In genomic region chr14:106001279-106001678, GRCh38 we compare ENCODE assay signal across 8 cellular contexts.
DNase-seq lines count a peak whose midpoint lies in the region; TF ChIP-seq lines count a peak whose summit lies in the region.
"Not testable (repeated sequence)": the region's sequence is repeated elsewhere in the genome, so short reads cannot be mapped to it uniquely, and the experiment has no call there.

No MANE protein-coding gene starts in this region.

- peaks cover 46% of the 10 kb centered on the region for H3K4me1 Mint-ChIP-seq in T-helper 1 cell treated with Interleukin-12 subunit alpha and Interleukin-12 subunit beta and Interleukin-4 antibody, amounts not matched to agents 30 μg/mL and 1 μg/mL, for 36 hours (ENCODE audit: low read depth)
- H3K4me1 Mint-ChIP-seq in activated CD4-positive, alpha-beta memory T cell treated with anti-CD3 and anti-CD28 coated beads, Interleukin-2, amount 10 ng/mL, durations not matched to agents 7 days and 5 days: peaks cover 61% of the 10 kb centered on the region
- H3K4me1 Mint-ChIP-seq in activated naive CD4-positive, alpha-beta T cell treated with anti-CD3 and anti-CD28 coated beads, Interleukin-2, amount 50 U/mL, for 24 hours: peaks cover 58% of the 10 kb centered on the region
- H3K4me1 Mint-ChIP-seq in immature natural killer cell: peaks cover 49 to 61% of the 10 kb centered on the region in 2 donors

- TF ChIP-seq CTCF in BE2C (IDR thresholded peaks at IDR 0.05; ENCODE audit: low read depth, low read length) (peak; percentile 30), GM12875 (IDR thresholded peaks at IDR 0.05; ENCODE audit: borderline replicate concordance, insufficient read depth, low read depth, low read length) (peak; percentile 33; the same call in 1 of the 2 replicates), HFF-Myc (IDR thresholded peaks at IDR 0.05; ENCODE audit: low read depth, low read length, missing control alignments) (peak; percentile 14), osteoblast (IDR thresholded peaks at IDR 0.05; ENCODE audit: extremely low read depth, low read depth, low read length) (peak; percentile 22)

- CTCF ChIA-PET in activated CD4-positive, alpha-beta memory T cell treated with anti-CD3 and anti-CD28 coated beads, Interleukin-2, amount 10 ng/mL, durations not matched to agents 7 days and 5 days (lab: Charles Lee): interaction anchor here (0.6 to 1.8 kb wide), 15 partner anchors 9 to 764 kb away, joined by 3 to 13 read pairs (median 4); no protein-coding TSS in a partner anchor

- H3K9me3 ChIP-seq in BE2C; osteoblast (ENCODE audit: low read depth, low read length): not testable (repeated sequence)

- peak overlapping the region; percentile 74 for H3K27ac Mint-ChIP-seq in T-helper 1 cell treated with Interleukin-12 subunit alpha and Interleukin-12 subunit beta and Interleukin-4 antibody, amounts not matched to agents 30 μg/mL and 1 μg/mL, for 36 hours
- peak overlapping the region; percentile 40 for H3K27ac Mint-ChIP-seq in activated CD4-positive, alpha-beta memory T cell treated with anti-CD3 and anti-CD28 coated beads, Interleukin-2, amount 10 ng/mL, durations not matched to agents 7 days and 5 days
- H3K27ac Mint-ChIP-seq in activated naive CD4-positive, alpha-beta T cell treated with anti-CD3 and anti-CD28 coated beads, Interleukin-2, amount 50 U/mL, for 24 hours: peak overlapping the region; percentile 86
- H3K27ac Mint-ChIP-seq in immature natural killer cell: peak overlapping the region in 4 of 6 donors; percentile 48 to 74 (median 58)

- not testable (repeated sequence) for H3K4me3 Mint-ChIP-seq in T-helper 1 cell treated with Interleukin-12 subunit alpha and Interleukin-12 subunit beta and Interleukin-4 antibody, amounts not matched to agents 30 μg/mL and 1 μg/mL, for 36 hours; activated CD4-positive, alpha-beta memory T cell treated with anti-CD3 and anti-CD28 coated beads, Interleukin-2, amount 10 ng/mL, durations not matched to agents 7 days and 5 days; activated naive CD4-positive, alpha-beta T cell treated with anti-CD3 and anti-CD28 coated beads, Interleukin-2, amount 50 U/mL, for 24 hours; immature natural killer cell

- not testable (repeated sequence) for H3K9me3 Mint-ChIP-seq in T-helper 1 cell treated with Interleukin-12 subunit alpha and Interleukin-12 subunit beta and Interleukin-4 antibody, amounts not matched to agents 30 μg/mL and 1 μg/mL, for 36 hours; activated CD4-positive, alpha-beta memory T cell treated with anti-CD3 and anti-CD28 coated beads, Interleukin-2, amount 10 ng/mL, durations not matched to agents 7 days and 5 days; activated naive CD4-positive, alpha-beta T cell treated with anti-CD3 and anti-CD28 coated beads, Interleukin-2, amount 50 U/mL, for 24 hours; immature natural killer cell

- not testable (repeated sequence) for DNase-seq in BE2C; HFF-Myc (ENCODE audit: extremely low read depth, low read depth); osteoblast (ENCODE audit: insufficient read length, low spot score, missing footprints)
- DNase-seq in activated CD4-positive, alpha-beta memory T cell treated with anti-CD3 and anti-CD28 coated beads, Interleukin-2, amount 10 ng/mL, durations not matched to agents 7 days and 5 days: peak; percentile 47
- DNase-seq in immature natural killer cell: peak in 2 of 3 donors; percentile 37 to 49

- not testable (repeated sequence) for H4K20me1 ChIP-seq in osteoblast (ENCODE audit: insufficient read depth, low read length)

- not testable (repeated sequence) for H3K4me3 ChIP-seq in BE2C (ENCODE audit: low read depth, low read length); GM12875 (ENCODE audit: low read depth, low read length); HFF-Myc (replicated peaks; ENCODE audit: low read depth, low read length); osteoblast (ENCODE audit: insufficient read depth, low read length)

- not testable (repeated sequence) for H3K36me3 ChIP-seq in BE2C; osteoblast (ENCODE audit: insufficient read depth, low read length)

- not testable (repeated sequence) for H3K27ac ChIP-seq in osteoblast (ENCODE audit: low read depth, low read length)

- not testable (repeated sequence) for H3K36me3 Mint-ChIP-seq in T-helper 1 cell treated with Interleukin-12 subunit alpha and Interleukin-12 subunit beta and Interleukin-4 antibody, amounts not matched to agents 30 μg/mL and 1 μg/mL, for 36 hours (ENCODE audit: low read depth); activated CD4-positive, alpha-beta memory T cell treated with anti-CD3 and anti-CD28 coated beads, Interleukin-2, amount 10 ng/mL, durations not matched to agents 7 days and 5 days (ENCODE audit: low read depth); activated naive CD4-positive, alpha-beta T cell treated with anti-CD3 and anti-CD28 coated beads, Interleukin-2, amount 50 U/mL, for 24 hours; immature natural killer cell

- not testable (repeated sequence) for H2AFZ ChIP-seq in osteoblast (ENCODE audit: low read length)

- not testable (repeated sequence) for H3K4me2 ChIP-seq in osteoblast (ENCODE audit: insufficient read depth, low read length)

- H3K27me3 ChIP-seq in BE2C; osteoblast (ENCODE audit: insufficient read depth, low read length): not testable (repeated sequence)

- not testable (repeated sequence) for H3K79me2 ChIP-seq in osteoblast (ENCODE audit: insufficient read depth, low read length)

- POLR2A ChIA-PET in activated CD4-positive, alpha-beta memory T cell treated with anti-CD3 and anti-CD28 coated beads, Interleukin-2, amount 10 ng/mL, durations not matched to agents 7 days and 5 days (lab: Charles Lee): not testable (repeated sequence)

- H3K27me3 Mint-ChIP-seq in T-helper 1 cell treated with Interleukin-12 subunit alpha and Interleukin-12 subunit beta and Interleukin-4 antibody, amounts not matched to agents 30 μg/mL and 1 μg/mL, for 36 hours (ENCODE audit: low read depth); activated CD4-positive, alpha-beta memory T cell treated with anti-CD3 and anti-CD28 coated beads, Interleukin-2, amount 10 ng/mL, durations not matched to agents 7 days and 5 days; activated naive CD4-positive, alpha-beta T cell treated with anti-CD3 and anti-CD28 coated beads, Interleukin-2, amount 50 U/mL, for 24 hours: not testable (repeated sequence)
- peaks cover 1 to 15% (median 14%) of the 10 kb centered on the region in 3 donors for H3K27me3 Mint-ChIP-seq in immature natural killer cell (ENCODE audit: low read depth in 3 of 3)

- not testable (repeated sequence) for H3K4me1 ChIP-seq in BE2C; osteoblast (ENCODE audit: insufficient read depth, low read length)
